28 cellular contexts compared by ENCODE assay signal in the genomic region with DNA sequence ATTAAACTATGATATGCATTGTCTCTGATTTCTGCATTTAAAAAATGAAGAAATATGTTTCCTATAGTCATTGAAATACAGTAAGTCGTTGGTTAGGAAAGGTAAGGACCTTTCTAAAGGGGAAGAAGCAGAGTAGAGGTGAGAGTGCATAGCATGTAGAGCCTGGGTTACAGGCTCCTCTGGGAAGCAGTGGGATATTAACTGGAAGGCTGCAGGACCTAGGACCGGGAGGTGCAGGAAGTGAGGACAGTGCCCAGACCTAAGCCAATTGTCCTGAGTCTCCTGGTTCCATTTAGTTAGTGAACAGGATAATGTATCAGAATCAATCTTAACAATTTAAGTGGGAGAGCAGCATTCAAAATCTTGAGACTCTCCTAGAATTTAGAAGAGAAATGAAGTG.
DNase-seq lines count a peak whose midpoint lies in the region; ATAC-seq and TF ChIP-seq lines count a peak whose summit lies in the region.
"Had no signal": no experiment of that assay in that cellular context is flagged by ENCODE, and none has a peak within 500 bp of the region (broad histone marks: within the 10 kb centered on the region; RNA-seq: fewer than 3 reads in every experiment).

No MANE protein-coding gene starts in this region.

- H3K4me1 Mint-ChIP-seq in activated CD4-positive, alpha-beta T cell treated with anti-CD3 and anti-CD28 coated beads, Interleukin-2, amount 10 ng/mL, durations not matched to agents 7 days and 5 days: no peaks in the 10 kb centered on the region
- H3K4me1 Mint-ChIP-seq in activated CD4-positive, alpha-beta T cell treated with anti-CD3 and anti-CD28 coated beads for 36 hours: no peaks in the 10 kb centered on the region
- H3K4me1 Mint-ChIP-seq in stimulated activated naive B cell treated with anti-CD40 and anti-IgM and Interleukin-4, amounts not matched to agents 10 μg/mL and 1 μg/mL and 100 μg/mL, for 72 hours: no peaks in the 10 kb centered on the region
- H3K4me1 Mint-ChIP-seq in endothelial cell (ENCODE audit: unreplicated experiment): peaks cover 19% of the 10 kb centered on the region
- H3K4me1 Mint-ChIP-seq: B cell had no signal

- no peak for DNase-seq in activated CD4-positive, alpha-beta T cell treated with anti-CD3 and anti-CD28 coated beads, Interleukin-2, amount 10 ng/mL, durations not matched to agents 7 days and 5 days
- DNase-seq in activated CD4-positive, alpha-beta T cell treated with anti-CD3 and anti-CD28 coated beads for 36 hours: no peak
- DNase-seq in foreskin keratinocyte (no peak), iPS-NIHi7 (ENCODE audit: extremely low spot score) (peak; percentile 46), ascending aorta (ENCODE audit: low spot score in 2 of 2) (no peak), endothelial cell (ENCODE audit: low spot score) (no peak), cerebellar nuclear complex (lab: John Stamatoyannopoulos, UW) (no peak)
- no peak for DNase-seq in stimulated activated naive B cell treated with anti-CD40 and anti-IgM and Interleukin-4, amounts not matched to agents 10 μg/mL and 1 μg/mL and 100 μg/mL, for 72 hours
- DNase-seq: Caco-2; CD8-positive, alpha-beta T cell; GM23248; HFFc6; Kasumi-1; MV-4-11; NCI-H1105; NCI-H1436 treated with DMSO at 0.1 percent for 48 hours; NCI-H187 treated with DMSO at 0.1 percent for 48 hours; NCI-H446; NCI-H526; PC-9; Right ventricle myocardium superior; RPMI8226 had no signal

- no peaks in the 10 kb centered on the region for H3K9me3 ChIP-seq in ascending aorta
- H3K9me3 ChIP-seq: Caco-2, HAP-1, SJSA1 had no signal

- TF ChIP-seq CTCF in foreskin keratinocyte (conservative IDR thresholded peaks at IDR 0.05): no peak
- no peak for TF ChIP-seq CTCF in ascending aorta (IDR thresholded peaks at IDR 0.05)
- no peak for TF ChIP-seq CTCF in endothelial cell (IDR thresholded peaks at IDR 0.05; ENCODE audit: unreplicated experiment)

- no peaks in the 10 kb centered on the region for H3K36me3 Mint-ChIP-seq in activated CD4-positive, alpha-beta T cell treated with anti-CD3 and anti-CD28 coated beads, Interleukin-2, amount 10 ng/mL, durations not matched to agents 7 days and 5 days (ENCODE audit: low read depth)
- H3K36me3 Mint-ChIP-seq in activated CD4-positive, alpha-beta T cell treated with anti-CD3 and anti-CD28 coated beads for 36 hours (ENCODE audit: low read depth): peaks cover 4% of the 10 kb centered on the region
- no peaks in the 10 kb centered on the region for H3K36me3 Mint-ChIP-seq in stimulated activated naive B cell treated with anti-CD40 and anti-IgM and Interleukin-4, amounts not matched to agents 10 μg/mL and 1 μg/mL and 100 μg/mL, for 72 hours
- no peaks in the 10 kb centered on the region for H3K36me3 Mint-ChIP-seq in endothelial cell (ENCODE audit: low read depth, unreplicated experiment)

- intact Hi-C loops in activated CD4-positive, alpha-beta T cell treated with anti-CD3 and anti-CD28 coated beads for 36 hours (cut with DNase I, micrococcal nuclease): no loop called here
- intact Hi-C loops in ascending aorta (cut with DNase I): no loop called here

- POLR2A ChIA-PET in activated CD4-positive, alpha-beta T cell treated with anti-CD3 and anti-CD28 coated beads, Interleukin-2, amount 10 ng/mL, durations not matched to agents 7 days and 5 days (lab: Charles Lee): no interaction called here
- POLR2A ChIA-PET in activated CD4-positive, alpha-beta T cell treated with anti-CD3 and anti-CD28 coated beads for 36 hours (lab: Charles Lee): no interaction called here

- no peak for ATAC-seq in activated CD4-positive, alpha-beta T cell treated with anti-CD3 and anti-CD28 coated beads for 36 hours
- peak; percentile 15 for ATAC-seq in foreskin keratinocyte
- no peak for ATAC-seq in stimulated activated naive B cell treated with anti-CD40 and anti-IgM and Interleukin-4, amounts not matched to agents 10 μg/mL and 1 μg/mL and 100 μg/mL, for 72 hours (replicated peaks)
- ATAC-seq: CD8-positive, alpha-beta T cell; K562 had no signal

- CTCF ChIA-PET in activated CD4-positive, alpha-beta T cell treated with anti-CD3 and anti-CD28 coated beads, Interleukin-2, amount 10 ng/mL, durations not matched to agents 7 days and 5 days (lab: Charles Lee): no interaction called here
- CTCF ChIA-PET in activated CD4-positive, alpha-beta T cell treated with anti-CD3 and anti-CD28 coated beads for 36 hours (lab: Charles Lee): no interaction called here

- H3K4me1 ChIP-seq in foreskin keratinocyte (peaks cover 36% of the 10 kb centered on the region), ascending aorta (no peaks in the 10 kb centered on the region)
- H3K4me1 ChIP-seq: Caco-2, HAP-1, SJSA1 had no signal

- no peak overlapping the region for H3K4me3 Mint-ChIP-seq in activated CD4-positive, alpha-beta T cell treated with anti-CD3 and anti-CD28 coated beads, Interleukin-2, amount 10 ng/mL, durations not matched to agents 7 days and 5 days
- H3K4me3 Mint-ChIP-seq in activated CD4-positive, alpha-beta T cell treated with anti-CD3 and anti-CD28 coated beads for 36 hours: no peak overlapping the region
- H3K4me3 Mint-ChIP-seq in stimulated activated naive B cell treated with anti-CD40 and anti-IgM and Interleukin-4, amounts not matched to agents 10 μg/mL and 1 μg/mL and 100 μg/mL, for 72 hours: no peak overlapping the region
- no peak overlapping the region for H3K4me3 Mint-ChIP-seq in endothelial cell (ENCODE audit: unreplicated experiment)
- H3K4me3 Mint-ChIP-seq: B cell; CD8-positive, alpha-beta T cell; HFFc6 had no signal

- no peak overlapping the region for H3K4me3 ChIP-seq in ascending aorta
- H3K4me3 ChIP-seq: GM23248, HAP-1, K562, PC-9, SJSA1 had no signal

- no peaks in the 10 kb centered on the region for H3K27me3 Mint-ChIP-seq in activated CD4-positive, alpha-beta T cell treated with anti-CD3 and anti-CD28 coated beads, Interleukin-2, amount 10 ng/mL, durations not matched to agents 7 days and 5 days
- no peaks in the 10 kb centered on the region for H3K27me3 Mint-ChIP-seq in activated CD4-positive, alpha-beta T cell treated with anti-CD3 and anti-CD28 coated beads for 36 hours
- no peaks in the 10 kb centered on the region for H3K27me3 Mint-ChIP-seq in stimulated activated naive B cell treated with anti-CD40 and anti-IgM and Interleukin-4, amounts not matched to agents 10 μg/mL and 1 μg/mL and 100 μg/mL, for 72 hours
- no peaks in the 10 kb centered on the region for H3K27me3 Mint-ChIP-seq in endothelial cell (ENCODE audit: unreplicated experiment)
- H3K27me3 Mint-ChIP-seq: B cell had no signal

- H3K27me3 ChIP-seq in foreskin keratinocyte (no peaks in the 10 kb centered on the region), ascending aorta (no peaks in the 10 kb centered on the region)
- H3K27me3 ChIP-seq: SJSA1 had no signal

- H3K36me3 ChIP-seq in ascending aorta: no peaks in the 10 kb centered on the region
- H3K36me3 ChIP-seq: HAP-1, SJSA1 had no signal

- no peaks in the 10 kb centered on the region for H3K9me3 Mint-ChIP-seq in activated CD4-positive, alpha-beta T cell treated with anti-CD3 and anti-CD28 coated beads, Interleukin-2, amount 10 ng/mL, durations not matched to agents 7 days and 5 days
- no peaks in the 10 kb centered on the region for H3K9me3 Mint-ChIP-seq in activated CD4-positive, alpha-beta T cell treated with anti-CD3 and anti-CD28 coated beads for 36 hours (ENCODE audit: low read depth)
- H3K9me3 Mint-ChIP-seq in stimulated activated naive B cell treated with anti-CD40 and anti-IgM and Interleukin-4, amounts not matched to agents 10 μg/mL and 1 μg/mL and 100 μg/mL, for 72 hours: no peaks in the 10 kb centered on the region
- H3K9me3 Mint-ChIP-seq in endothelial cell (ENCODE audit: unreplicated experiment): no peaks in the 10 kb centered on the region
- H3K9me3 Mint-ChIP-seq: CD8-positive, alpha-beta T cell; HFFc6 had no signal

- no peak overlapping the region for H3K27ac ChIP-seq in foreskin keratinocyte
- H3K27ac ChIP-seq in ascending aorta: no peak overlapping the region
- H3K27ac ChIP-seq: 22Rv1, C4-2B, GM23248, PC-9, SJSA1 had no signal

- H3K27ac Mint-ChIP-seq in activated CD4-positive, alpha-beta T cell treated with anti-CD3 and anti-CD28 coated beads, Interleukin-2, amount 10 ng/mL, durations not matched to agents 7 days and 5 days: peak overlapping the region; percentile 54
- no peak overlapping the region for H3K27ac Mint-ChIP-seq in activated CD4-positive, alpha-beta T cell treated with anti-CD3 and anti-CD28 coated beads for 36 hours
- H3K27ac Mint-ChIP-seq in stimulated activated naive B cell treated with anti-CD40 and anti-IgM and Interleukin-4, amounts not matched to agents 10 μg/mL and 1 μg/mL and 100 μg/mL, for 72 hours: peak overlapping the region; percentile 1
- no peak overlapping the region for H3K27ac Mint-ChIP-seq in endothelial cell (ENCODE audit: unreplicated experiment)
- H3K27ac Mint-ChIP-seq: B cell; CD8-positive, alpha-beta T cell; HFFc6 had no signal

Comparison
In these comparisons a context has a peak if more than half of its experiments do, and no peak if none do; other contexts are left out.
1. H3K27ac Mint-ChIP-seq: peak in activated CD4-positive, alpha-beta T cell treated with anti-CD3 and anti-CD28 coated beads, Interleukin-2, amount 10 ng/mL, durations not matched to agents 7 days and 5 days (single experiment) and stimulated activated naive B cell treated with anti-CD40 and anti-IgM and Interleukin-4, amounts not matched to agents 10 μg/mL and 1 μg/mL and 100 μg/mL, for 72 hours (single experiment); none in activated CD4-positive, alpha-beta T cell treated with anti-CD3 and anti-CD28 coated beads for 36 hours (single experiment) and endothelial cell (single experiment).